19 cellular contexts compared by ENCODE assay signal in the genomic region with DNA sequence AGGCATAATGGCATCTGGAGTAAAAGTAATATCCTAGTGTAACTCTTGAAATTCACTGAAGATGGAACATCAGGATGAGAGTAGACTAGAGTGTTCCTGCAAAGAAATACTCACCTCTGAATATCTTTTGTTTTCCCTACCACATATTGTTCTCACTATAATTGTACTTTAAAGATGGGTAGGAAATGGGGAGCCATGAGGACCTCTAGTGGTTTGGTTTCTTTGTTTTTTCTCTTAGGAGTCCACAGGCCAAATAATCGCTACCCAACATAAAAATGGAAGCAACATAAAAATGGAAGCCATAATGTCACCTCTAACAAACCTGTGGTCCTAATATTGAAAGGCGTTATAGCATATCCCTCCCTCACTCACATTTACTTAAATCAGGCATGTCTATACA.
DNase-seq lines count a peak whose midpoint lies in the region; ATAC-seq and TF ChIP-seq lines count a peak whose summit lies in the region.
"Had no signal": no experiment of that assay in that cellular context is flagged by ENCODE, and none has a peak within 500 bp of the region (broad histone marks: within the 10 kb centered on the region; RNA-seq: fewer than 3 reads in every experiment).

No MANE protein-coding gene starts in this region.

- no peaks in the 10 kb centered on the region for H3K4me1 ChIP-seq in mucosa of descending colon (ENCODE audit: low read depth)
- H3K4me1 ChIP-seq: pancreas had no signal

- intact Hi-C loops in mucosa of descending colon (cut with DNase I, micrococcal nuclease), result no loop called here

- no peak overlapping the region for H3K27ac ChIP-seq in RWPE1
- H3K27ac ChIP-seq: pancreas, Peyer's patch, transverse colon had no signal

- DNase-seq in DMS 273 (lab: John Stamatoyannopoulos, UW; ENCODE audit: unreplicated experiment) (peak; percentile 0), DMS 273 treated with DMSO at 0.1 percent for 48 hours (lab: John Stamatoyannopoulos, UW) (no peak), RWPE1 (ENCODE audit: low spot score) (peak; percentile 7), iPS-NIHi11 (ENCODE audit: low spot score) (peak; percentile 25), hippocampal formation (lab: John Stamatoyannopoulos, UW) (no peak), mucosa of descending colon (no peak), GM03348 (ENCODE audit: low spot score) (no peak)
- peak; percentile 3 for DNase-seq in Jurkat, Clone E6-1 (ENCODE audit: low read depth, low spot score)
- DNase-seq: 8988T; activated CD4-positive, alpha-beta T cell treated with anti-CD3 and anti-CD28 coated beads for 48 hours; activated naive CD4-positive, alpha-beta T cell treated with anti-CD3 and anti-CD28 coated beads for 36 hours; activated T-cell treated with anti-CD3 and anti-CD28 coated beads for 4 hours; kidney glomerular epithelial cell; NCI-H146; pancreas; Peyer's patch; transverse colon had no signal

- TF ChIP-seq CTCF in RWPE1 (conservative IDR thresholded peaks at IDR 0.05; ENCODE audit: low read depth) (no peak), mucosa of descending colon (IDR thresholded peaks at IDR 0.05) (no peak)

- POLR2A ChIA-PET in RWPE1 (lab: Yijun Ruan, JAX; ENCODE audit: low non-redundant PET), result no interaction called here

- no peak overlapping the region for H3K4me3 ChIP-seq in Jurkat, Clone E6-1 (ENCODE audit: low read length)
- H3K4me3 ChIP-seq in mucosa of descending colon, result no peak overlapping the region
- H3K4me3 ChIP-seq: pancreas, Peyer's patch, smooth muscle cell, transverse colon had no signal

- CTCF ChIA-PET in RWPE1 (lab: Yijun Ruan, JAX), result interaction anchor here (0.6 to 0.8 kb wide), 2 partner anchors 251 to 1001 kb away, joined by 4 read pairs; no protein-coding TSS in a partner anchor

- no peak for ATAC-seq in mucosa of descending colon
- ATAC-seq: stimulated activated memory B cell treated with anti-CD40 and anti-IgM and Interleukin-4, amounts not matched to agents 10 μg/mL and 1 μg/mL and 100 μg/mL, for 72 hours had no signal

- H3K36me3 ChIP-seq in mucosa of descending colon (ENCODE audit: low read depth), result no peaks in the 10 kb centered on the region
- H3K36me3 ChIP-seq: pancreas, Peyer's patch, transverse colon had no signal

- H3K9me3 ChIP-seq in mucosa of descending colon, result peaks cover 2% of the 10 kb centered on the region
- H3K9me3 ChIP-seq: pancreas, transverse colon had no signal

Comparison
In these comparisons a context has a peak if more than half of its experiments do, and no peak if none do; other contexts are left out.
1. DNase-seq: peak in DMS 273 (single experiment), Jurkat, Clone E6-1 (single experiment), RWPE1 (single experiment) and iPS-NIHi11 (single experiment); none in DMS 273 treated with DMSO at 0.1 percent for 48 hours (single experiment), hippocampal formation (0 of 2), mucosa of descending colon (0 of 3) and GM03348 (single experiment).